Comparison of ENCODE assay signal across 16 cellular contexts in the genomic region with DNA sequence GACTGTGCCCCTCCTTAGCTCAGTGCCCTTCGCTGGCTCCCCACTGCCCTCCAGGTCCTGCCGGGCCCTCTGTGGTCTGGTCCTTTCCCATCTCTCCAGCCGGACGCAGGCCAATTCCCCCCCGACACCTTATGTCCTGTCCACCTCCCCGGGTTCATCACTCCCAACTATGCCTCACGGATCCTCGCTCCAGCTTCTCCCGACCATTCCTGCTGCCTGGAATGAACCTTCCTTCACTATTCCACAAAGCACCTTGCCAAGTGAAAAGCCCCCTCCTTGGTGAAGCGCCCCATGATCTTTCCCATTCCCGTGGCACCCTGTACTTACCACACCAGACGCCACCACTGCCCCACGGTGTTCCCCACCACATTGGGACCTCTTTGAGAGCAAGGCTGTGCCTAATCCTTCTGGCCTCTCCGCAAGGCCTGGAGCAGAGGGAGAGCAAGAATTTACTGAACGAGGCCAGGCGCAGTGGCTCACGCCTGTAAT. TPM values are rescaled to one million over a fixed set of nuclear protein-coding genes. Genes with fewer than 3 reads are reported as not detected.
DNase-seq lines count a peak whose midpoint lies in the region; ATAC-seq and TF ChIP-seq lines count a peak whose summit lies in the region.
"Had no signal": no experiment of that assay in that cellular context is flagged by ENCODE, and none has a peak within 500 bp of the region (broad histone marks: within the 10 kb centered on the region; RNA-seq: fewer than 3 reads in every experiment).

No MANE protein-coding gene starts in this region.

- no peaks in the 10 kb centered on the region for H3K9me3 Mint-ChIP-seq in dendritic cell treated with granulocyte-macrophage colony-stimulating factor and Interleukin-4, amounts not matched to agents 40 ng/mL and 50 ng/mL, for 4 days
- H3K9me3 Mint-ChIP-seq in activated CD4-positive, alpha-beta memory T cell treated with anti-CD3 and anti-CD28 coated beads, Interleukin-2, amount 10 ng/mL, durations not matched to agents 7 days and 5 days, result no peaks in the 10 kb centered on the region

- POLR2A ChIA-PET in activated CD4-positive, alpha-beta memory T cell treated with anti-CD3 and anti-CD28 coated beads, Interleukin-2, amount 10 ng/mL, durations not matched to agents 7 days and 5 days (lab: Charles Lee), result no interaction called here

- WGBS in sigmoid colon, 2 donors, result 94 to 95% methylated on average over 17 of the region's 17 CpGs

- no peaks in the 10 kb centered on the region for H3K36me3 Mint-ChIP-seq in dendritic cell treated with granulocyte-macrophage colony-stimulating factor and Interleukin-4, amounts not matched to agents 40 ng/mL and 50 ng/mL, for 4 days (ENCODE audit: low read depth)
- no peaks in the 10 kb centered on the region for H3K36me3 Mint-ChIP-seq in activated CD4-positive, alpha-beta memory T cell treated with anti-CD3 and anti-CD28 coated beads, Interleukin-2, amount 10 ng/mL, durations not matched to agents 7 days and 5 days (ENCODE audit: low read depth)

- H3K9me3 ChIP-seq in sigmoid colon, result no peaks in the 10 kb centered on the region

- H3K27ac ChIP-seq in HL-60 (replicated peaks) (peak overlapping the region; percentile 94; the same call in 1 of the 2 replicates), sigmoid colon (no peak overlapping the region)
- H3K27ac ChIP-seq: C4-2B had no signal

- H3K4me3 Mint-ChIP-seq in dendritic cell treated with granulocyte-macrophage colony-stimulating factor and Interleukin-4, amounts not matched to agents 40 ng/mL and 50 ng/mL, for 4 days, result no peak overlapping the region
- no peak overlapping the region for H3K4me3 Mint-ChIP-seq in activated CD4-positive, alpha-beta memory T cell treated with anti-CD3 and anti-CD28 coated beads, Interleukin-2, amount 10 ng/mL, durations not matched to agents 7 days and 5 days

- intact Hi-C loops in dendritic cell treated with granulocyte-macrophage colony-stimulating factor and Interleukin-4, amounts not matched to agents 40 ng/mL and 50 ng/mL, for 4 days (cut with micrococcal nuclease), result no loop called here
- intact Hi-C loops in sigmoid colon (cut with DNase I), result no loop called here

- no peak for TF ChIP-seq CTCF in HL-60 (IDR thresholded peaks at IDR 0.05; ENCODE audit: insufficient read depth, low read length)
- TF ChIP-seq CTCF in sigmoid colon (IDR thresholded peaks at IDR 0.05), result no peak

- H3K4me1 Mint-ChIP-seq in dendritic cell treated with granulocyte-macrophage colony-stimulating factor and Interleukin-4, amounts not matched to agents 40 ng/mL and 50 ng/mL, for 4 days (ENCODE audit: low read depth), result peaks cover 28% of the 10 kb centered on the region
- no peaks in the 10 kb centered on the region for H3K4me1 Mint-ChIP-seq in activated CD4-positive, alpha-beta memory T cell treated with anti-CD3 and anti-CD28 coated beads, Interleukin-2, amount 10 ng/mL, durations not matched to agents 7 days and 5 days

- no peak for TF ChIP-seq POLR2A in sigmoid colon (IDR thresholded peaks at IDR 0.05)

- CTCF ChIA-PET in activated CD4-positive, alpha-beta memory T cell treated with anti-CD3 and anti-CD28 coated beads, Interleukin-2, amount 10 ng/mL, durations not matched to agents 7 days and 5 days (lab: Charles Lee), result no interaction called here

- ATAC-seq in GM21825 (IDR thresholded peaks at IDR 0.05; ENCODE audit: unreplicated experiment), result no peak
- no peak for ATAC-seq in HG03457 (IDR thresholded peaks at IDR 0.05; ENCODE audit: unreplicated experiment)

- H3K27me3 ChIP-seq in HL-60 (ENCODE audit: insufficient read depth, poor library complexity, severe bottlenecking) (no peaks in the 10 kb centered on the region), sigmoid colon (no peaks in the 10 kb centered on the region)

- DNase-seq in HL-60 (ENCODE audit: low read depth in 1 of 2, low spot score in 1 of 2), result no peak
- DNase-seq in mesenteric fat pad (ENCODE audit: low spot score), result peak; percentile 74
- peak; percentile 60 for DNase-seq in sigmoid colon
- no peak for DNase-seq in activated CD4-positive, alpha-beta memory T cell treated with anti-CD3 and anti-CD28 coated beads, Interleukin-2, amount 10 ng/mL, durations not matched to agents 7 days and 5 days
- DNase-seq: DMS 273 treated with DMSO at 0.1 percent for 48 hours, GF-D8, Karpas-422, MM.1S, NCI-H1092 treated with DMSO at 0.1 percent for 48 hours, NCI-H524 had no signal

- peaks cover 0 to 9% (median 0%) of the 10 kb centered on the region in 4 donors for H3K4me1 ChIP-seq in sigmoid colon

- H3K36me3 ChIP-seq in sigmoid colon, result no peaks in the 10 kb centered on the region

- peaks cover 5% of the 10 kb centered on the region for H3K27me3 Mint-ChIP-seq in dendritic cell treated with granulocyte-macrophage colony-stimulating factor and Interleukin-4, amounts not matched to agents 40 ng/mL and 50 ng/mL, for 4 days
- peaks cover 4% of the 10 kb centered on the region for H3K27me3 Mint-ChIP-seq in activated CD4-positive, alpha-beta memory T cell treated with anti-CD3 and anti-CD28 coated beads, Interleukin-2, amount 10 ng/mL, durations not matched to agents 7 days and 5 days

- TF ChIP-seq EP300 in sigmoid colon (IDR thresholded peaks at IDR 0.05), result no peak

- H3K4me3 ChIP-seq in HL-60 (replicated peaks; ENCODE audit: insufficient read depth, low read length) (no peak overlapping the region), sigmoid colon (no peak overlapping the region)

- H3K27ac Mint-ChIP-seq in dendritic cell treated with granulocyte-macrophage colony-stimulating factor and Interleukin-4, amounts not matched to agents 40 ng/mL and 50 ng/mL, for 4 days, result peak overlapping the region; percentile 12
- H3K27ac Mint-ChIP-seq in activated CD4-positive, alpha-beta memory T cell treated with anti-CD3 and anti-CD28 coated beads, Interleukin-2, amount 10 ng/mL, durations not matched to agents 7 days and 5 days, result no peak overlapping the region

RNA-seq across cellular contexts. Expression of a gene that starts 47.2 kb away (rescaled TPM):
- total RNA-seq in mesenteric fat pad (not detected), sigmoid colon (not detected)
- under 1 TPM in 1 of 3 donors, not detected in 2; 0.39 TPM for polyA plus RNA-seq in sigmoid colon
- total RNA-seq in activated CD4-positive, alpha-beta memory T cell treated with anti-CD3 and anti-CD28 coated beads, Interleukin-2, amount 10 ng/mL, durations not matched to agents 7 days and 5 days, result not detected
- total RNA-seq: H4, HT-29 had no signal

Comparison
In these comparisons a context has a peak if more than half of its experiments do, and no peak if none do; other contexts are left out.
1. DNase-seq: peak in mesenteric fat pad (single experiment) and sigmoid colon (single experiment); none in HL-60 (0 of 2) and activated CD4-positive, alpha-beta memory T cell treated with anti-CD3 and anti-CD28 coated beads, Interleukin-2, amount 10 ng/mL, durations not matched to agents 7 days and 5 days (single experiment).